ENCODE assay signal across 16 cellular contexts in the genomic region with DNA sequence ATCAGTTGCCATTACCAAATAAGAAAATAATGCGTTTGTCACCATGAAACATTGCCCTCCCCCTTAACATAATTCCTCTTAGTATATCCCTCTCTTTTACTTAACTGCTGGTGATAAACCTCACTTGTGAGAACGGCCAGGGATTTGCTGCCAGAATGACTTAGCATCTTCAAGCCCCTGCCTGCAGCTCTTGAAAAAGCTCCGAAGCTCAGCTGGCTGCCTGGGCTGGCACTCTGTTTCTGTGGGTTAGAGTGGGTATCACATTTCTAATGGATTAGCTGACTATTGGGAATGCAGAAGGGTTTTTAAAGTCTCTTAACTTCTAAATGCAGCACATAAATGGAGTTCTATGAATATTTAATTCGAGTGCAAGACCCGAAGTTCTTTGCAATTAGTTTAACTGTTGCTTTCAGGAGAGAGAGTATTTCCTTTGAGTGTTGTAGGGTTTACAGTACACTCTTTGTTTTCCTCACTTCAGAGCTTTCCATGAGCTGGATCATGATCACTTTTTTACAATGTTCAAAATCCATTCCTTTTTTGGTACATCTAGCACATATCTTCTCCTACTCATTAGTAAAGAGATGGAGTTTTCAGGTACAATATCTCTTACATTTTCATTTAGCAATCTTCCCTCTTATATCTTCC.
A peak's percentile ranks its signal among the peaks of the same experiment; 100 is the strongest.
DNase-seq lines count a peak whose midpoint lies in the region; ATAC-seq and TF ChIP-seq lines count a peak whose summit lies in the region.
"Had no signal": no experiment of that assay in that cellular context is flagged by ENCODE, and none has a peak within 500 bp of the region (broad histone marks: within the 10 kb centered on the region; RNA-seq: fewer than 3 reads in every experiment).

No MANE protein-coding gene starts in this region.

- H3K4me3 ChIP-seq in SK-N-MC, result no peak overlapping the region

- peaks cover 6% of the 10 kb centered on the region for H3K9me3 Mint-ChIP-seq in activated T-helper 17 cell treated with anti-CD3 and anti-CD28 coated beads, Interleukin-2, amount 50 U/mL, for 72 hours
- no peaks in the 10 kb centered on the region for H3K9me3 Mint-ChIP-seq in endothelial cell (ENCODE audit: unreplicated experiment)
- peaks cover 2 to 3% of the 10 kb centered on the region in 2 donors for H3K9me3 Mint-ChIP-seq in activated T-cell treated with anti-CD3 and anti-CD28 coated beads, Interleukin-2, amount 50 U/mL, for 72 hours
- H3K9me3 Mint-ChIP-seq: activated CD4-positive, alpha-beta memory T cell treated with anti-CD3 and anti-CD28 coated beads, Interleukin-2, amount 10 ng/mL, durations not matched to agents 7 days and 5 days had no signal

- no peaks in the 10 kb centered on the region for H3K36me3 ChIP-seq in SK-N-MC (ENCODE audit: insufficient read depth, low read length)

- H3K36me3 Mint-ChIP-seq in activated T-helper 17 cell treated with anti-CD3 and anti-CD28 coated beads, Interleukin-2, amount 50 U/mL, for 72 hours (ENCODE audit: low read depth), result no peaks in the 10 kb centered on the region
- no peaks in the 10 kb centered on the region for H3K36me3 Mint-ChIP-seq in endothelial cell (ENCODE audit: low read depth, unreplicated experiment)
- no peaks in the 10 kb centered on the region for H3K36me3 Mint-ChIP-seq in activated T-cell treated with anti-CD3 and anti-CD28 coated beads, Interleukin-2, amount 50 U/mL, for 72 hours (ENCODE audit: insufficient read depth in 2 of 2)

- peak overlapping the region; percentile 50; the same call in 1 of the 2 replicates for H3K27ac ChIP-seq in SK-N-MC

- no peak for ATAC-seq in left lobe of liver
- no peak for ATAC-seq in activated T-helper 17 cell treated with anti-CD3 and anti-CD28 coated beads, Interleukin-2, amount 50 U/mL, for 72 hours (replicated peaks)
- ATAC-seq in activated T-cell treated with anti-CD3 and anti-CD28 coated beads, Interleukin-2, amount 50 U/mL, for 72 hours (replicated peaks in 1 of 2), result no peak

- TF ChIP-seq CTCF in endothelial cell (IDR thresholded peaks at IDR 0.05; ENCODE audit: unreplicated experiment), result no peak

- H3K9me3 ChIP-seq in SK-N-MC (ENCODE audit: low read depth, low read length), result no peaks in the 10 kb centered on the region

- H3K4me3 Mint-ChIP-seq in activated T-helper 17 cell treated with anti-CD3 and anti-CD28 coated beads, Interleukin-2, amount 50 U/mL, for 72 hours, result no peak overlapping the region
- H3K4me3 Mint-ChIP-seq in endothelial cell (ENCODE audit: unreplicated experiment), result no peak overlapping the region
- H3K4me3 Mint-ChIP-seq in activated T-cell treated with anti-CD3 and anti-CD28 coated beads, Interleukin-2, amount 50 U/mL, for 72 hours, result no peak overlapping the region
- H3K4me3 Mint-ChIP-seq: activated CD4-positive, alpha-beta memory T cell treated with anti-CD3 and anti-CD28 coated beads, Interleukin-2, amount 10 ng/mL, durations not matched to agents 7 days and 5 days had no signal

- no peaks in the 10 kb centered on the region for H3K4me1 Mint-ChIP-seq in activated T-helper 17 cell treated with anti-CD3 and anti-CD28 coated beads, Interleukin-2, amount 50 U/mL, for 72 hours
- peaks cover 3% of the 10 kb centered on the region for H3K4me1 Mint-ChIP-seq in endothelial cell (ENCODE audit: unreplicated experiment)
- peaks cover 10% of the 10 kb centered on the region for H3K4me1 Mint-ChIP-seq in activated T-cell treated with anti-CD3 and anti-CD28 coated beads, Interleukin-2, amount 50 U/mL, for 72 hours (ENCODE audit: low read depth)

- DNase-seq in DMS 273 treated with DMSO at 0.1 percent for 48 hours (lab: John Stamatoyannopoulos, UW), result peak; percentile 11
- peak; percentile 89 for DNase-seq in NCI-H1105 treated with DMSO at 0.1 percent for 48 hours (lab: John Stamatoyannopoulos, UW)
- DNase-seq in SK-N-MC (ENCODE audit: low read depth, low spot score), result no peak
- peak; percentile 85 for DNase-seq in myocyte (ENCODE audit: low read depth)
- DNase-seq in left lobe of liver (ENCODE audit: low spot score), result no peak
- no peak for DNase-seq in endothelial cell (ENCODE audit: low spot score)
- DNase-seq in activated T-cell treated with anti-CD3 and anti-CD28 coated beads, Interleukin-2, amount 50 U/mL, for 72 hours, result no peak
- DNase-seq: activated CD4-positive, alpha-beta memory T cell treated with anti-CD3 and anti-CD28 coated beads, Interleukin-2, amount 10 ng/mL, durations not matched to agents 7 days and 5 days; activated gamma-delta T cell; foreskin fibroblast; KG1; NCI-H226; Right ventricle myocardium superior; stimulated activated CD4-positive, alpha-beta T cell treated with anti-CD3 and anti-CD28 coated beads, Interleukin-2, amount 100 ng/mL, for 48 hours; T1000 had no signal

- no peaks in the 10 kb centered on the region for H3K27me3 Mint-ChIP-seq in activated T-helper 17 cell treated with anti-CD3 and anti-CD28 coated beads, Interleukin-2, amount 50 U/mL, for 72 hours
- no peaks in the 10 kb centered on the region for H3K27me3 Mint-ChIP-seq in endothelial cell (ENCODE audit: unreplicated experiment)
- peaks cover 20% of the 10 kb centered on the region for H3K27me3 Mint-ChIP-seq in activated T-cell treated with anti-CD3 and anti-CD28 coated beads, Interleukin-2, amount 50 U/mL, for 72 hours (ENCODE audit: low read depth)
- H3K27me3 Mint-ChIP-seq: activated CD4-positive, alpha-beta memory T cell treated with anti-CD3 and anti-CD28 coated beads, Interleukin-2, amount 10 ng/mL, durations not matched to agents 7 days and 5 days had no signal

- no peak overlapping the region for H3K9ac ChIP-seq in SK-N-MC (ENCODE audit: insufficient read length)

- H3K27ac Mint-ChIP-seq in activated T-helper 17 cell treated with anti-CD3 and anti-CD28 coated beads, Interleukin-2, amount 50 U/mL, for 72 hours, result no peak overlapping the region
- H3K27ac Mint-ChIP-seq in endothelial cell (ENCODE audit: unreplicated experiment), result no peak overlapping the region
- H3K27ac Mint-ChIP-seq in activated T-cell treated with anti-CD3 and anti-CD28 coated beads, Interleukin-2, amount 50 U/mL, for 72 hours, result no peak overlapping the region
- H3K27ac Mint-ChIP-seq: activated CD4-positive, alpha-beta memory T cell treated with anti-CD3 and anti-CD28 coated beads, Interleukin-2, amount 10 ng/mL, durations not matched to agents 7 days and 5 days had no signal

Comparison
In these comparisons a context has a peak if more than half of its experiments do, and no peak if none do; other contexts are left out.
1. DNase-seq: peak in DMS 273 treated with DMSO at 0.1 percent for 48 hours (single experiment), NCI-H1105 treated with DMSO at 0.1 percent for 48 hours (single experiment) and myocyte (single experiment); none in SK-N-MC (single experiment), left lobe of liver (single experiment), endothelial cell (single experiment) and activated T-cell treated with anti-CD3 and anti-CD28 coated beads, Interleukin-2, amount 50 U/mL, for 72 hours (0 of 2).